Comparison of ENCODE assay signal across 21 cellular contexts in genomic region chr14:33990790-33991189, GRCh38.
"Had no signal": no experiment of that assay in that cellular context is flagged by ENCODE, and none has a peak within 500 bp of the region (broad histone marks: within the 10 kb centered on the region; RNA-seq: fewer than 3 reads in every experiment).

No MANE protein-coding gene starts in this region.

- H3K4me3 Mint-ChIP-seq: natural killer cell; neural crest cell; stimulated activated naive B cell treated with anti-CD40 and anti-IgM and Interleukin-4, amounts not matched to agents 10 μg/mL and 1 μg/mL and 100 μg/mL, for 72 hours had no signal

- H3K9me3 Mint-ChIP-seq: stimulated activated naive B cell treated with anti-CD40 and anti-IgM and Interleukin-4, amounts not matched to agents 10 μg/mL and 1 μg/mL and 100 μg/mL, for 72 hours; stimulated activated naive CD8-positive, alpha-beta T cell treated with anti-CD3 and anti-CD28 coated beads, Interleukin-15, amount 100 ng/mL, for 72 hours had no signal

- H3K36me3 ChIP-seq: esophagus squamous epithelium, gastroesophageal sphincter, pancreas, tibial nerve had no signal

- H3K4me1 Mint-ChIP-seq: natural killer cell, neural crest cell had no signal

- H3K4me1 ChIP-seq: pancreas, tibial nerve had no signal

- H3K9me3 ChIP-seq: esophagus squamous epithelium, gastroesophageal sphincter, mucosa of descending colon, pancreas, testis, tibial nerve had no signal

- H3K27ac Mint-ChIP-seq: natural killer cell; progenitor cell of endocrine pancreas; stimulated activated naive B cell treated with anti-CD40 and anti-IgM and Interleukin-4, amounts not matched to agents 10 μg/mL and 1 μg/mL and 100 μg/mL, for 72 hours had no signal

- ATAC-seq: natural killer cell; stimulated activated naive B cell treated with anti-CD40 and anti-IgM and Interleukin-4, amounts not matched to agents 10 μg/mL and 1 μg/mL and 100 μg/mL, for 72 hours; stimulated activated naive CD8-positive, alpha-beta T cell treated with anti-CD3 and anti-CD28 coated beads, Interleukin-15, amount 100 ng/mL, for 72 hours had no signal

- H3K36me3 Mint-ChIP-seq: natural killer cell; stimulated activated naive B cell treated with anti-CD40 and anti-IgM and Interleukin-4, amounts not matched to agents 10 μg/mL and 1 μg/mL and 100 μg/mL, for 72 hours had no signal

- H3K4me3 ChIP-seq: esophagus squamous epithelium, gastroesophageal sphincter, mucosa of descending colon, pancreas, testis, tibial nerve had no signal

- DNase-seq: cerebellar nuclear complex; dermis blood vessel endothelial cell; esophagus squamous epithelium; foreskin fibroblast; glutamatergic neuron; kidney; left cardiac atrium; mucosa of descending colon; natural killer cell; nucleus accumbens; pancreas; right cardiac atrium; stimulated activated CD4-positive, alpha-beta T cell treated with anti-CD3 and anti-CD28 coated beads, Interleukin-4, amount 100 ng/mL, for 1 hour; stimulated activated naive B cell treated with anti-CD40 and anti-IgM and Interleukin-4, amounts not matched to agents 10 μg/mL and 1 μg/mL and 100 μg/mL, for 72 hours; stimulated activated naive CD8-positive, alpha-beta T cell treated with anti-CD3 and anti-CD28 coated beads, Interleukin-15, amount 100 ng/mL, for 72 hours had no signal

- H3K27ac ChIP-seq: pancreas, testis, tibial nerve had no signal

- H3K27me3 ChIP-seq: esophagus squamous epithelium, gastroesophageal sphincter, pancreas, testis, tibial nerve had no signal

- H3K27me3 Mint-ChIP-seq: progenitor cell of endocrine pancreas; stimulated activated naive CD8-positive, alpha-beta T cell treated with anti-CD3 and anti-CD28 coated beads, Interleukin-15, amount 100 ng/mL, for 72 hours had no signal

- FAIRE-seq: colon, kidney, pancreas had no signal
